In the genomic region with DNA sequence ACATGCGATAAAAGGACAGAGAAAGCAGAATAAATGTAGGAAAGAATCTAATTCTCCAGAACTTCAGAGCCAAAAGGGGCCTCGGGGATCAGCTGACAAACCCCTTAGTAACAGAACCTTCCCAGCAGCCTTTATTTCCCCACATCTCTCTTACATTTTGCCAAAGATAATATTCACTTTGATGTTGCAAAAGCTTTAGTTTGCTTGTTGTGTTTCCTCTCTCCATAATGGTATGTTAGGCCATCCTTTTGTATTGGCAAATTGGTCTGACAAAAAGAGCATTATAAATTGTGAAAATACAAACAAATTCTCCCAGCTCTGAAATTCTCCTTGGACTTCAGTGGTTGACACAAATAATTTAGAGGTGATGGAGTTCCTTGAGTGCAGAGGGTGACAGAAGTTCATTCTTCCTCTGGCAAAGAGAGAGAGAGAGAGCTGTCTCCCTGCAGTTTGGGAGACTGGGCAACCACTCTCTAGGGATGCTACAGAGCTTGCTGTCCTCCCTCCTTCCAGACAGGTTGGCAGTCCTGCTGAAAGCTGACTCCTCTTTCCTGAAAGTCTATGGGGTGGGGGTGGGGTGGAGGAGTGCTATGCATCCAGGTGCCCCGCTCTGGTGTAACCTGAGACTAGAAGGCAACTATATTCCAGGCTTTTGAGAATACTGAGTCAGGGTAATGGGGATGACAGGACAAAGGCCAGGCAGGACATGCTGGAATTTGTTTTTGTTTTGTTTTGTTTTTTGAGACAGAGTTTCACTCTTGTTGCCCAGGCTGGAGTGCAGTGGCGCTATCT, we compare ENCODE assay signal across 18 cellular contexts. TPM values are rescaled to one million over a fixed set of nuclear protein-coding genes. Genes with fewer than 3 reads are reported as not detected.
DNase-seq lines count a peak whose midpoint lies in the region; ATAC-seq and TF ChIP-seq lines count a peak whose summit lies in the region.
"Had no signal": no experiment of that assay in that cellular context is flagged by ENCODE, and none has a peak within 500 bp of the region (broad histone marks: within the 10 kb centered on the region; RNA-seq: fewer than 3 reads in every experiment).

No MANE protein-coding gene starts in this region.

- H3K27ac Mint-ChIP-seq in progenitor cell of endocrine pancreas (no peak overlapping the region), T-cell (peak overlapping the region in 1 of 2 donors; percentile 31)
- H3K27ac Mint-ChIP-seq: activated CD8-positive, alpha-beta memory T cell treated with anti-CD3 and anti-CD28 coated beads, Interleukin-2, amount 10 ng/mL, durations not matched to agents 7 days and 5 days; activated naive CD4-positive, alpha-beta T cell treated with anti-CD3 and anti-CD28 coated beads, Interleukin-2, amount 10 ng/mL, durations not matched to agents 7 days and 5 days; natural killer cell had no signal

- no peak for DNase-seq in AG04450 (ENCODE audit: low read depth, low spot score)
- DNase-seq in NCI-H1105 treated with DMSO at 0.1 percent for 48 hours (lab: John Stamatoyannopoulos, UW) = peak; percentile 29
- DNase-seq in RWPE2 (ENCODE audit: low spot score) = no peak
- DNase-seq in iPS-NIHi11 (ENCODE audit: low spot score) = peak; percentile 68
- DNase-seq in WERI-Rb-1 = no peak
- no peak for DNase-seq in SK-N-DZ (ENCODE audit: low spot score)
- no peak for DNase-seq in progenitor cell of endocrine pancreas (ENCODE audit: low spot score, unreplicated experiment)
- DNase-seq in T-cell = no peak
- DNase-seq: activated CD8-positive, alpha-beta memory T cell treated with anti-CD3 and anti-CD28 coated beads, Interleukin-2, amount 10 ng/mL, durations not matched to agents 7 days and 5 days; activated naive CD4-positive, alpha-beta T cell treated with anti-CD3 and anti-CD28 coated beads, Interleukin-2, amount 10 ng/mL, durations not matched to agents 7 days and 5 days; cerebellar nuclear complex; natural killer cell; NCI-H1417 treated with DMSO at 0.1 percent for 48 hours had no signal

- H3K36me3 ChIP-seq in RWPE2 (ENCODE audit: low read depth) (no peaks in the 10 kb centered on the region), WERI-Rb-1 (no peaks in the 10 kb centered on the region)

- H3K27me3 Mint-ChIP-seq in progenitor cell of endocrine pancreas (peaks cover 4% of the 10 kb centered on the region), T-cell (peaks cover 0 to 2% of the 10 kb centered on the region in 2 donors)

- H3K27ac ChIP-seq in AG04450 (ENCODE audit: low read depth, low read length) (peak overlapping the region; percentile 21), RWPE2 (ENCODE audit: poor library complexity, severe bottlenecking) (no peak overlapping the region), WERI-Rb-1 (no peak overlapping the region)

- H3K4me1 Mint-ChIP-seq in progenitor cell of endocrine pancreas (ENCODE audit: low read depth) (peaks cover 4% of the 10 kb centered on the region), T-cell (no peaks in the 10 kb centered on the region)
- H3K4me1 Mint-ChIP-seq: activated naive CD4-positive, alpha-beta T cell treated with anti-CD3 and anti-CD28 coated beads, Interleukin-2, amount 10 ng/mL, durations not matched to agents 7 days and 5 days; natural killer cell had no signal

- POLR2A ChIA-PET in AG04450 (lab: Yijun Ruan, JAX) (interaction anchor here (0.6 kb wide), 2 partner anchors 11 to 80 kb away, joined by 3 to 4 read pairs; no protein-coding TSS in a partner anchor), T-cell (lab: Charles Lee) (no interaction called here)

- TF ChIP-seq CTCF in AG04450 (IDR thresholded peaks at IDR 0.05; ENCODE audit: low read depth, low read length) (no peak), RWPE2 (IDR thresholded peaks at IDR 0.05; ENCODE audit: poor library complexity, severe bottlenecking) (no peak), WERI-Rb-1 (IDR thresholded peaks at IDR 0.05; ENCODE audit: low read depth, low read length) (no peak), progenitor cell of endocrine pancreas (IDR thresholded peaks at IDR 0.05; ENCODE audit: unreplicated experiment) (no peak)

- ATAC-seq in RWPE2 (ENCODE audit: low read depth) (peak; percentile 85), T-cell (replicated peaks in 1 of 4) (no peak)
- ATAC-seq: activated CD8-positive, alpha-beta memory T cell treated with anti-CD3 and anti-CD28 coated beads, Interleukin-2, amount 10 ng/mL, durations not matched to agents 7 days and 5 days; esophagus mucosa; natural killer cell had no signal

- H3K4me3 Mint-ChIP-seq in progenitor cell of endocrine pancreas (ENCODE audit: low read depth) (no peak overlapping the region), T-cell (no peak overlapping the region)
- H3K4me3 Mint-ChIP-seq: activated CD8-positive, alpha-beta memory T cell treated with anti-CD3 and anti-CD28 coated beads, Interleukin-2, amount 10 ng/mL, durations not matched to agents 7 days and 5 days; activated naive CD4-positive, alpha-beta T cell treated with anti-CD3 and anti-CD28 coated beads, Interleukin-2, amount 10 ng/mL, durations not matched to agents 7 days and 5 days; natural killer cell had no signal

- H3K9me3 ChIP-seq in AG04450 (ENCODE audit: control insufficient read depth, insufficient read depth, low read length) (no peaks in the 10 kb centered on the region), RWPE2 (ENCODE audit: severe bottlenecking) (no peaks in the 10 kb centered on the region), WERI-Rb-1 (ENCODE audit: severe bottlenecking) (peaks cover 3% of the 10 kb centered on the region)

- CTCF ChIA-PET in AG04450 (lab: Charles Lee) = interaction anchor here (0.5 to 1.3 kb wide), 4 partner anchors 41 to 207 kb away, joined by 3 to 6 read pairs (median 4); no protein-coding TSS in a partner anchor
- CTCF ChIA-PET in T-cell (lab: Charles Lee) = interaction anchor here in 1 of 2 donors (0.7 kb wide), 2 partner anchors 20 to 684 kb away, joined by 3 read pairs; no protein-coding TSS in a partner anchor

- H3K4me3 ChIP-seq in AG04450 (ENCODE audit: low read depth, low read length) (no peak overlapping the region), RWPE2 (ENCODE audit: severe bottlenecking) (no peak overlapping the region), WERI-Rb-1 (ENCODE audit: low read depth, low read length) (no peak overlapping the region)
- H3K4me3 ChIP-seq: skin epidermis had no signal

- no peaks in the 10 kb centered on the region for H3K36me3 Mint-ChIP-seq in progenitor cell of endocrine pancreas (ENCODE audit: insufficient read depth)
- no peaks in the 10 kb centered on the region for H3K36me3 Mint-ChIP-seq in T-cell
- H3K36me3 Mint-ChIP-seq: activated CD8-positive, alpha-beta memory T cell treated with anti-CD3 and anti-CD28 coated beads, Interleukin-2, amount 10 ng/mL, durations not matched to agents 7 days and 5 days; activated naive CD4-positive, alpha-beta T cell treated with anti-CD3 and anti-CD28 coated beads, Interleukin-2, amount 10 ng/mL, durations not matched to agents 7 days and 5 days; natural killer cell had no signal

- no peaks in the 10 kb centered on the region for H3K27me3 ChIP-seq in AG04450 (ENCODE audit: control insufficient read depth, insufficient read depth, low read length)
- no peaks in the 10 kb centered on the region for H3K27me3 ChIP-seq in RWPE2 (ENCODE audit: insufficient read depth, poor library complexity, severe bottlenecking)
- H3K27me3 ChIP-seq in WERI-Rb-1 (ENCODE audit: insufficient read depth, low read depth, severe bottlenecking) = peaks cover 59% of the 10 kb centered on the region

- H3K9me3 Mint-ChIP-seq in progenitor cell of endocrine pancreas (ENCODE audit: low read depth) (no peaks in the 10 kb centered on the region), T-cell (no peaks in the 10 kb centered on the region)
- H3K9me3 Mint-ChIP-seq: activated naive CD4-positive, alpha-beta T cell treated with anti-CD3 and anti-CD28 coated beads, Interleukin-2, amount 10 ng/mL, durations not matched to agents 7 days and 5 days; natural killer cell had no signal

- H3K4me1 ChIP-seq in RWPE2 (ENCODE audit: insufficient read depth, poor library complexity, severe bottlenecking) = peaks cover 16% of the 10 kb centered on the region

RNA-seq across cellular contexts. Expression of gene OPTC, which starts 55.2 kb away (rescaled TPM):
- not detected in 2 replicates for polyA plus RNA-seq in AG04450 (2011; rRNA removed)
- not detected in 2 replicates for polyA minus RNA-seq in AG04450 (2011; rRNA and poly(A)+ RNA removed)
- not detected in 2 replicates for polyA plus RNA-seq in SK-N-DZ (2014; cell fraction: cytosol; rRNA removed)
- polyA plus RNA-seq in SK-N-DZ (2014; cell fraction: nucleus; rRNA removed) = not detected in 2 replicates
- total RNA-seq in progenitor cell of endocrine pancreas (not detected in 2 replicates), T-cell (not detected)
- total RNA-seq: activated CD8-positive, alpha-beta memory T cell treated with anti-CD3 and anti-CD28 coated beads, Interleukin-2, amount 10 ng/mL, durations not matched to agents 7 days and 5 days; esophagus mucosa; H4; natural killer cell; RPMI7951; ureter had no signal

Comparison
In these comparisons a context has a peak if more than half of its experiments do, and no peak if none do; other contexts are left out.
1. DNase-seq: peak in NCI-H1105 treated with DMSO at 0.1 percent for 48 hours (single experiment) and iPS-NIHi11 (single experiment); none in AG04450 (single experiment), RWPE2 (single experiment), WERI-Rb-1 (single experiment), SK-N-DZ (single experiment), progenitor cell of endocrine pancreas (single experiment) and T-cell (0 of 34).